ENCODE assay signal across 1 cellular context in the genomic region with DNA sequence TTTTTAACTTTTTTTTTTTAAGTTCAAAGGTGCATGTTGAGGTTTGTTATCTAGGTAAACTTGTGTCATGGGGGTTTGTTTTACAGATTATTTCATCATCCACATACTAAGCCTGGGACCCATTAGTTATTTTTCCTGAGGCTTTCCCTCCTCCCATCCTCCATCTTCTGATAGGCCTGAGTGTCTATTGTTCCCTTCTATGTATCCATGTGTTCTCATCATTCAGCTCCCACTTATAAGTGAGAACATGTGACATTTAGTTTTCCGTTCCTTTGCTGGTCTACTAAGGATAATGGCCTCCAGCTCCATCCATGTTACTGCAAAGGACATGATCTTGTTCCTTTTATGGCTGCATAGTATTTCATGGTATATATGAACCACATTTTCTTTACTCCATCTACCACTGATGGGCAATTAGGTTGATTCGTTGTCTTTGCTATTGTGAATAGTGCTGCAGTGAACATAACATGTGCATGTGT.
A peak's percentile ranks its signal among the peaks of the same experiment; 100 is the strongest.
TF ChIP-seq lines count a peak whose summit lies in the region.

No MANE protein-coding gene starts in this region.

TF ChIP-seq in K562, 482 proteins besides CTCF, POLR2A, EP300 and RAD21 (continued from another document and continues in another):
- no peak for TF ChIP-seq SMAD2 (IDR thresholded peaks at IDR 0.05; ENCODE audit: low read depth, low read length)
- TF ChIP-seq, protein P1, sequence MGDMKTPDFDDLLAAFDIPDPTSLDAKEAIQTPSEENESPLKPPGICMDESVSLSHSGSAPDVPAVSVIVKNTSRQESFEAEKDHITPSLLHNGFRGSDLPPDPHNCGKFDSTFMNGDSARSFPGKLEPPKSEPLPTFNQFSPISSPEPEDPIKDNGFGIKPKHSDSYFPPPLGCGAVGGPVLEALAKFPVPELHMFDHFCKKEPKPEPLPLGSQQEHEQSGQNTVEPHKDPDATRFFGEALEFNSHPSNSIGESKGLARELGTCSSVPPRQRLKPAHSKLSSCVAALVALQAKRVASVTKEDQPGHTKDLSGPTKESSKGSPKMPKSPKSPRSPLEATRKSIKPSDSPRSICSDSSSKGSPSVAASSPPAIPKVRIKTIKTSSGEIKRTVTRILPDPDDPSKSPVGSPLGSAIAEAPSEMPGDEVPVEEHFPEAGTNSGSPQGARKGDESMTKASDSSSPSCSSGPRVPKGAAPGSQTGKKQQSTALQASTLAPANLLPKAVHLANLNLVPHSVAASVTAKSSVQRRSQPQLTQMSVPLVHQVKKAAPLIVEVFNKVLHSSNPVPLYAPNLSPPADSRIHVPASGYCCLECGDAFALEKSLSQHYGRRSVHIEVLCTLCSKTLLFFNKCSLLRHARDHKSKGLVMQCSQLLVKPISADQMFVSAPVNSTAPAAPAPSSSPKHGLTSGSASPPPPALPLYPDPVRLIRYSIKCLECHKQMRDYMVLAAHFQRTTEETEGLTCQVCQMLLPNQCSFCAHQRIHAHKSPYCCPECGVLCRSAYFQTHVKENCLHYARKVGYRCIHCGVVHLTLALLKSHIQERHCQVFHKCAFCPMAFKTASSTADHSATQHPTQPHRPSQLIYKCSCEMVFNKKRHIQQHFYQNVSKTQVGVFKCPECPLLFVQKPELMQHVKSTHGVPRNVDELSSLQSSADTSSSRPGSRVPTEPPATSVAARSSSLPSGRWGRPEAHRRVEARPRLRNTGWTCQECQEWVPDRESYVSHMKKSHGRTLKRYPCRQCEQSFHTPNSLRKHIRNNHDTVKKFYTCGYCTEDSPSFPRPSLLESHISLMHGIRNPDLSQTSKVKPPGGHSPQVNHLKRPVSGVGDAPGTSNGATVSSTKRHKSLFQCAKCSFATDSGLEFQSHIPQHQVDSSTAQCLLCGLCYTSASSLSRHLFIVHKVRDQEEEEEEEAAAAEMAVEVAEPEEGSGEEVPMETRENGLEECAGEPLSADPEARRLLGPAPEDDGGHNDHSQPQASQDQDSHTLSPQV (IDR thresholded peaks at IDR 0.05), result 0 out of 2 replicates have a peak, but pooled peaks have one; percentile 40
- peak; percentile 82; the same call in 1 of the 2 replicates for TF ChIP-seq NFXL1 (CRISPR knock-in tag; IDR thresholded peaks at IDR 0.05)
- no peak for TF ChIP-seq NR4A1 (CRISPR knock-in tag; IDR thresholded peaks at IDR 0.05)
- 0 out of 2 replicates have a peak, but pooled peaks have one; percentile 44 for TF ChIP-seq NR4A1 (tag; IDR thresholded peaks at IDR 0.05)
- no peak for TF ChIP-seq TAF9B (IDR thresholded peaks at IDR 0.05; ENCODE audit: partially characterized antibody)
- TF ChIP-seq SRF (CRISPR knock-in tag; IDR thresholded peaks at IDR 0.05), result no peak
- TF ChIP-seq RNF2 (IDR thresholded peaks at IDR 0.05), result peak; percentile 43; the same call in 1 of the 2 replicates
- TF ChIP-seq ZNF311 (CRISPR knock-in tag; IDR thresholded peaks at IDR 0.05), result no peak
- peak; percentile 69; the same call in 1 of the 2 replicates for TF ChIP-seq NR2C1 (IDR thresholded peaks at IDR 0.05)
- peak; percentile 89 for TF ChIP-seq NR2C1 (tag; IDR thresholded peaks at IDR 0.05)
- no peak for TF ChIP-seq POLR2G (IDR thresholded peaks at IDR 0.05; ENCODE audit: low read depth, low read length)
- 0 out of 2 replicates have a peak, but pooled peaks have one; percentile 19 for TF ChIP-seq STAT5A (IDR thresholded peaks at IDR 0.05; ENCODE audit: borderline replicate concordance, low read length)
- TF ChIP-seq CC2D1A (IDR thresholded peaks at IDR 0.05), result no peak
- no peak for TF ChIP-seq TCF7L2 (IDR thresholded peaks at IDR 0.05; ENCODE audit: low read depth, low read length)
- TF ChIP-seq HNRNPL (IDR thresholded peaks at IDR 0.05; ENCODE audit: low read depth, low read length), result no peak
- TF ChIP-seq, protein P2, sequence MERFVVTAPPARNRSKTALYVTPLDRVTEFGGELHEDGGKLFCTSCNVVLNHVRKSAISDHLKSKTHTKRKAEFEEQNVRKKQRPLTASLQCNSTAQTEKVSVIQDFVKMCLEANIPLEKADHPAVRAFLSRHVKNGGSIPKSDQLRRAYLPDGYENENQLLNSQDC (CRISPR knock-in tag; IDR thresholded peaks at IDR 0.05), result no peak
- TF ChIP-seq TCF7 (IDR thresholded peaks at IDR 0.05; ENCODE audit: borderline replicate concordance), result no peak
- no peak for TF ChIP-seq ZKSCAN3 (CRISPR knock-in tag; IDR thresholded peaks at IDR 0.05)
- no peak for TF ChIP-seq KLF16 (IDR thresholded peaks at IDR 0.05)
- no peak for TF ChIP-seq YY1 (IDR thresholded peaks at IDR 0.05; ENCODE audit: borderline replicate concordance in 1 of 3, control insufficient read depth in 1 of 3, extremely low read depth in 1 of 3, insufficient read depth in 3 of 3, insufficient read length in 1 of 3, insufficient replicate concordance in 2 of 3, low read depth in 1 of 3, low read length in 2 of 3)
- TF ChIP-seq NRF1 (conservative IDR thresholded peaks at IDR 0.05 in 1 of 2, IDR thresholded peaks at IDR 0.05 in 1 of 2), result 0 out of 4 replicates have a peak, but pooled peaks of 1 of the 2 experiments have one; percentile 9
- no peak for TF ChIP-seq BRF1 (IDR thresholded peaks at IDR 0.05; ENCODE audit: borderline replicate concordance, extremely low read depth, insufficient read length)
- TF ChIP-seq, protein P3, sequence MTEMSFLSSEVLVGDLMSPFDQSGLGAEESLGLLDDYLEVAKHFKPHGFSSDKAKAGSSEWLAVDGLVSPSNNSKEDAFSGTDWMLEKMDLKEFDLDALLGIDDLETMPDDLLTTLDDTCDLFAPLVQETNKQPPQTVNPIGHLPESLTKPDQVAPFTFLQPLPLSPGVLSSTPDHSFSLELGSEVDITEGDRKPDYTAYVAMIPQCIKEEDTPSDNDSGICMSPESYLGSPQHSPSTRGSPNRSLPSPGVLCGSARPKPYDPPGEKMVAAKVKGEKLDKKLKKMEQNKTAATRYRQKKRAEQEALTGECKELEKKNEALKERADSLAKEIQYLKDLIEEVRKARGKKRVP (CRISPR knock-in tag; IDR thresholded peaks at IDR 0.05), result peak; percentile 87
- TF ChIP-seq, protein P4, sequence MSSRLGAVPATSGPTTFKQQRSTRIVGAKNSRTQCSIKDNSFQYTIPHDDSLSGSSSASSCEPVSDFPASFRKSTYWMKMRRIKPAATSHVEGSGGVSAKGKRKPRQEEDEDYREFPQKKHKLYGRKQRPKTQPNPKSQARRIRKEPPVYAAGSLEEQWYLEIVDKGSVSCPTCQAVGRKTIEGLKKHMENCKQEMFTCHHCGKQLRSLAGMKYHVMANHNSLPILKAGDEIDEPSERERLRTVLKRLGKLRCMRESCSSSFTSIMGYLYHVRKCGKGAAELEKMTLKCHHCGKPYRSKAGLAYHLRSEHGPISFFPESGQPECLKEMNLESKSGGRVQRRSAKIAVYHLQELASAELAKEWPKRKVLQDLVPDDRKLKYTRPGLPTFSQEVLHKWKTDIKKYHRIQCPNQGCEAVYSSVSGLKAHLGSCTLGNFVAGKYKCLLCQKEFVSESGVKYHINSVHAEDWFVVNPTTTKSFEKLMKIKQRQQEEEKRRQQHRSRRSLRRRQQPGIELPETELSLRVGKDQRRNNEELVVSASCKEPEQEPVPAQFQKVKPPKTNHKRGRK (tag; IDR thresholded peaks at IDR 0.05), result no peak
- 0 out of 2 replicates have a peak, but pooled peaks have one; percentile 31 for TF ChIP-seq ZEB2 (IDR thresholded peaks at IDR 0.05)
- TF ChIP-seq, protein P5, sequence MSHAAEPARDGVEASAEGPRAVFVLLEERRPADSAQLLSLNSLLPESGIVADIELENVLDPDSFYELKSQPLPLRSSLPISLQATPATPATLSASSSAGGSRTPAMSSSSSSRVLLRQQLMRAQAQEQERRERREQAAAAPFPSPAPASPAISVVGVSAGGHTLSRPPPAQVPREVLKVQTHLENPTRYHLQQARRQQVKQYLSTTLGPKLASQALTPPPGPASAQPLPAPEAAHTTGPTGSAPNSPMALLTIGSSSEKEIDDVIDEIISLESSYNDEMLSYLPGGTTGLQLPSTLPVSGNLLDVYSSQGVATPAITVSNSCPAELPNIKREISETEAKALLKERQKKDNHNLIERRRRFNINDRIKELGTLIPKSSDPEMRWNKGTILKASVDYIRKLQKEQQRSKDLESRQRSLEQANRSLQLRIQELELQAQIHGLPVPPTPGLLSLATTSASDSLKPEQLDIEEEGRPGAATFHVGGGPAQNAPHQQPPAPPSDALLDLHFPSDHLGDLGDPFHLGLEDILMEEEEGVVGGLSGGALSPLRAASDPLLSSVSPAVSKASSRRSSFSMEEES (CRISPR knock-in tag; IDR thresholded peaks at IDR 0.05), result no peak
- no peak for TF ChIP-seq NFIX (CRISPR knock-in tag; IDR thresholded peaks at IDR 0.05; ENCODE audit: low read depth)
- no peak for TF ChIP-seq ELF1 (tag; IDR thresholded peaks at IDR 0.05)
- no peak for TF ChIP-seq TGIF2 (CRISPR knock-in tag; IDR thresholded peaks at IDR 0.05)
- TF ChIP-seq, protein P6, sequence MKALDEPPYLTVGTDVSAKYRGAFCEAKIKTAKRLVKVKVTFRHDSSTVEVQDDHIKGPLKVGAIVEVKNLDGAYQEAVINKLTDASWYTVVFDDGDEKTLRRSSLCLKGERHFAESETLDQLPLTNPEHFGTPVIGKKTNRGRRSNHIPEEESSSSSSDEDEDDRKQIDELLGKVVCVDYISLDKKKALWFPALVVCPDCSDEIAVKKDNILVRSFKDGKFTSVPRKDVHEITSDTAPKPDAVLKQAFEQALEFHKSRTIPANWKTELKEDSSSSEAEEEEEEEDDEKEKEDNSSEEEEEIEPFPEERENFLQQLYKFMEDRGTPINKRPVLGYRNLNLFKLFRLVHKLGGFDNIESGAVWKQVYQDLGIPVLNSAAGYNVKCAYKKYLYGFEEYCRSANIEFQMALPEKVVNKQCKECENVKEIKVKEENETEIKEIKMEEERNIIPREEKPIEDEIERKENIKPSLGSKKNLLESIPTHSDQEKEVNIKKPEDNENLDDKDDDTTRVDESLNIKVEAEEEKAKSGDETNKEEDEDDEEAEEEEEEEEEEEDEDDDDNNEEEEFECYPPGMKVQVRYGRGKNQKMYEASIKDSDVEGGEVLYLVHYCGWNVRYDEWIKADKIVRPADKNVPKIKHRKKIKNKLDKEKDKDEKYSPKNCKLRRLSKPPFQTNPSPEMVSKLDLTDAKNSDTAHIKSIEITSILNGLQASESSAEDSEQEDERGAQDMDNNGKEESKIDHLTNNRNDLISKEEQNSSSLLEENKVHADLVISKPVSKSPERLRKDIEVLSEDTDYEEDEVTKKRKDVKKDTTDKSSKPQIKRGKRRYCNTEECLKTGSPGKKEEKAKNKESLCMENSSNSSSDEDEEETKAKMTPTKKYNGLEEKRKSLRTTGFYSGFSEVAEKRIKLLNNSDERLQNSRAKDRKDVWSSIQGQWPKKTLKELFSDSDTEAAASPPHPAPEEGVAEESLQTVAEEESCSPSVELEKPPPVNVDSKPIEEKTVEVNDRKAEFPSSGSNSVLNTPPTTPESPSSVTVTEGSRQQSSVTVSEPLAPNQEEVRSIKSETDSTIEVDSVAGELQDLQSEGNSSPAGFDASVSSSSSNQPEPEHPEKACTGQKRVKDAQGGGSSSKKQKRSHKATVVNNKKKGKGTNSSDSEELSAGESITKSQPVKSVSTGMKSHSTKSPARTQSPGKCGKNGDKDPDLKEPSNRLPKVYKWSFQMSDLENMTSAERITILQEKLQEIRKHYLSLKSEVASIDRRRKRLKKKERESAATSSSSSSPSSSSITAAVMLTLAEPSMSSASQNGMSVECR (CRISPR knock-in tag; IDR thresholded peaks at IDR 0.05), result no peak
- TF ChIP-seq HSF4 (CRISPR knock-in tag; IDR thresholded peaks at IDR 0.05; ENCODE audit: borderline replicate concordance), result no peak; the same call in 1 of the 2 replicates
- TF ChIP-seq SAFB (IDR thresholded peaks at IDR 0.05; ENCODE audit: borderline replicate concordance, low read depth, low read length), result no peak
- TF ChIP-seq ZC3H8 (IDR thresholded peaks at IDR 0.05), result no peak
- TF ChIP-seq, protein P7, sequence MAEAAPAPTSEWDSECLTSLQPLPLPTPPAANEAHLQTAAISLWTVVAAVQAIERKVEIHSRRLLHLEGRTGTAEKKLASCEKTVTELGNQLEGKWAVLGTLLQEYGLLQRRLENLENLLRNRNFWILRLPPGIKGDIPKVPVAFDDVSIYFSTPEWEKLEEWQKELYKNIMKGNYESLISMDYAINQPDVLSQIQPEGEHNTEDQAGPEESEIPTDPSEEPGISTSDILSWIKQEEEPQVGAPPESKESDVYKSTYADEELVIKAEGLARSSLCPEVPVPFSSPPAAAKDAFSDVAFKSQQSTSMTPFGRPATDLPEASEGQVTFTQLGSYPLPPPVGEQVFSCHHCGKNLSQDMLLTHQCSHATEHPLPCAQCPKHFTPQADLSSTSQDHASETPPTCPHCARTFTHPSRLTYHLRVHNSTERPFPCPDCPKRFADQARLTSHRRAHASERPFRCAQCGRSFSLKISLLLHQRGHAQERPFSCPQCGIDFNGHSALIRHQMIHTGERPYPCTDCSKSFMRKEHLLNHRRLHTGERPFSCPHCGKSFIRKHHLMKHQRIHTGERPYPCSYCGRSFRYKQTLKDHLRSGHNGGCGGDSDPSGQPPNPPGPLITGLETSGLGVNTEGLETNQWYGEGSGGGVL (CRISPR knock-in tag; IDR thresholded peaks at IDR 0.05), result no peak
- TF ChIP-seq CBFA2T2 (conservative IDR thresholded peaks at IDR 0.05), result no peak
- TF ChIP-seq, protein P8, sequence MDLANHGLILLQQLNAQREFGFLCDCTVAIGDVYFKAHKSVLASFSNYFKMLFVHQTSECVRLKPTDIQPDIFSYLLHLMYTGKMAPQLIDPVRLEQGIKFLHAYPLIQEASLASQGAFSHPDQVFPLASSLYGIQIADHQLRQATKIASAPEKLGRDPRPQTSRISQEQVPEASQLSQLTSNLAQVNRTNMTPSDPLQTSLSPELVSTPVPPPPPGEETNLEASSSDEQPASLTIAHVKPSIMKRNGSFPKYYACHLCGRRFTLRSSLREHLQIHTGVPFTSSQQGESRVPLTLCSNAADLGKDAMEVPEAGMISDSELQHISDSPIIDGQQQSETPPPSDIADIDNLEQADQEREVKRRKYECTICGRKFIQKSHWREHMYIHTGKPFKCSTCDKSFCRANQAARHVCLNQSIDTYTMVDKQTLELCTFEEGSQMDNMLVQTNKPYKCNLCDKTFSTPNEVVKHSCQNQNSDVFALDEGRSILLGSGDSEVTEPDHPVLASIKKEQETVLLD (IDR thresholded peaks at IDR 0.05), result no peak
- TF ChIP-seq, protein P9, sequence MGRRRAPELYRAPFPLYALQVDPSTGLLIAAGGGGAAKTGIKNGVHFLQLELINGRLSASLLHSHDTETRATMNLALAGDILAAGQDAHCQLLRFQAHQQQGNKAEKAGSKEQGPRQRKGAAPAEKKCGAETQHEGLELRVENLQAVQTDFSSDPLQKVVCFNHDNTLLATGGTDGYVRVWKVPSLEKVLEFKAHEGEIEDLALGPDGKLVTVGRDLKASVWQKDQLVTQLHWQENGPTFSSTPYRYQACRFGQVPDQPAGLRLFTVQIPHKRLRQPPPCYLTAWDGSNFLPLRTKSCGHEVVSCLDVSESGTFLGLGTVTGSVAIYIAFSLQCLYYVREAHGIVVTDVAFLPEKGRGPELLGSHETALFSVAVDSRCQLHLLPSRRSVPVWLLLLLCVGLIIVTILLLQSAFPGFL (CRISPR knock-in tag; IDR thresholded peaks at IDR 0.05), result no peak
- TF ChIP-seq ZC3H11A (IDR thresholded peaks at IDR 0.05; ENCODE audit: low read depth, low read length), result no peak
- no peak for TF ChIP-seq FUS (optimal IDR thresholded peaks at IDR 0.05; ENCODE audit: low read depth, low read length)
- no peak for TF ChIP-seq ZNF561 (CRISPR knock-in tag; conservative IDR thresholded peaks at IDR 0.05)
